Comparison of ENCODE assay signal across 22 cellular contexts in genomic region chr14:50348933-50349332, GRCh38.
"Had no signal": no experiment of that assay in that cellular context is flagged by ENCODE, and none has a peak within 500 bp of the region (broad histone marks: within the 10 kb centered on the region; RNA-seq: fewer than 3 reads in every experiment).

No MANE protein-coding gene starts in this region.

- H3K4me3 Mint-ChIP-seq: endodermal cell; memory B cell; natural killer cell; stimulated activated naive B cell treated with anti-CD40 and anti-IgM and Interleukin-4, amounts not matched to agents 10 μg/mL and 1 μg/mL and 100 μg/mL, for 72 hours; stimulated activated naive CD8-positive, alpha-beta T cell treated with anti-CD3 and anti-CD28 coated beads, Interleukin-15, Interleukin-2, amounts not matched to agents 100 ng/mL and 50 ng/mL, for 24 hours had no signal

- H3K36me3 ChIP-seq: esophagus squamous epithelium, pancreas, suprapubic skin, transverse colon, uterus had no signal

- H3K36me3 Mint-ChIP-seq: memory B cell, natural killer cell had no signal

- H3K27me3 Mint-ChIP-seq: memory B cell; stimulated activated naive B cell treated with anti-CD40 and anti-IgM and Interleukin-4, amounts not matched to agents 10 μg/mL and 1 μg/mL and 100 μg/mL, for 72 hours; stimulated activated naive CD8-positive, alpha-beta T cell treated with anti-CD3 and anti-CD28 coated beads, Interleukin-15, Interleukin-2, amounts not matched to agents 100 ng/mL and 50 ng/mL, for 24 hours had no signal

- H3K27me3 ChIP-seq: esophagus squamous epithelium, pancreas, spleen, suprapubic skin, transverse colon, upper lobe of right lung, uterus had no signal

- H3K4me3 ChIP-seq: esophagus squamous epithelium, lung, pancreas, spleen, suprapubic skin, transverse colon, upper lobe of right lung, uterus had no signal

- DNase-seq: effector CD8-positive, alpha-beta T cell; endodermal cell; erythroblast; esophagus squamous epithelium; kidney; natural killer cell; occipital lobe; pancreas; spleen; stimulated activated CD4-positive, alpha-beta T cell treated with anti-CD3 and anti-CD28 coated beads, Interleukin-4, amount 100 ng/mL, for 4 hours; stimulated activated naive B cell treated with anti-CD40 and anti-IgM and Interleukin-4, amounts not matched to agents 10 μg/mL and 1 μg/mL and 100 μg/mL, for 72 hours; transverse colon; upper lobe of right lung; uterus had no signal

- ATAC-seq: left lobe of liver; natural killer cell; pancreas; sciatic nerve; stimulated activated naive B cell treated with anti-CD40 and anti-IgM and Interleukin-4, amounts not matched to agents 10 μg/mL and 1 μg/mL and 100 μg/mL, for 72 hours; upper lobe of right lung had no signal

- H3K9me3 Mint-ChIP-seq: endodermal cell; memory B cell; natural killer cell; stimulated activated naive B cell treated with anti-CD40 and anti-IgM and Interleukin-4, amounts not matched to agents 10 μg/mL and 1 μg/mL and 100 μg/mL, for 72 hours; stimulated activated naive CD8-positive, alpha-beta T cell treated with anti-CD3 and anti-CD28 coated beads, Interleukin-15, Interleukin-2, amounts not matched to agents 100 ng/mL and 50 ng/mL, for 24 hours had no signal

- FAIRE-seq: colon, frontal cortex, kidney, pancreas had no signal

- H3K27ac ChIP-seq: pancreas, suprapubic skin, upper lobe of right lung had no signal

- H3K9me3 ChIP-seq: esophagus squamous epithelium, pancreas, spleen, suprapubic skin, transverse colon, upper lobe of right lung, uterus had no signal

- H3K27ac Mint-ChIP-seq: endodermal cell; memory B cell; stimulated activated naive B cell treated with anti-CD40 and anti-IgM and Interleukin-4, amounts not matched to agents 10 μg/mL and 1 μg/mL and 100 μg/mL, for 72 hours; stimulated activated naive CD8-positive, alpha-beta T cell treated with anti-CD3 and anti-CD28 coated beads, Interleukin-15, Interleukin-2, amounts not matched to agents 100 ng/mL and 50 ng/mL, for 24 hours had no signal
